Comparison of ENCODE assay signal across 1 cellular context in genomic region chr7:84629640-84630318, GRCh38.
A peak's percentile ranks its signal among the peaks of the same experiment; 100 is the strongest.
TF ChIP-seq lines count a peak whose summit lies in the region.

No MANE protein-coding gene starts in this region.

TF ChIP-seq in HEK293, 187 proteins besides CTCF, POLR2A, EP300 and RAD21 (continued from another document):
- TF ChIP-seq, protein P1, sequence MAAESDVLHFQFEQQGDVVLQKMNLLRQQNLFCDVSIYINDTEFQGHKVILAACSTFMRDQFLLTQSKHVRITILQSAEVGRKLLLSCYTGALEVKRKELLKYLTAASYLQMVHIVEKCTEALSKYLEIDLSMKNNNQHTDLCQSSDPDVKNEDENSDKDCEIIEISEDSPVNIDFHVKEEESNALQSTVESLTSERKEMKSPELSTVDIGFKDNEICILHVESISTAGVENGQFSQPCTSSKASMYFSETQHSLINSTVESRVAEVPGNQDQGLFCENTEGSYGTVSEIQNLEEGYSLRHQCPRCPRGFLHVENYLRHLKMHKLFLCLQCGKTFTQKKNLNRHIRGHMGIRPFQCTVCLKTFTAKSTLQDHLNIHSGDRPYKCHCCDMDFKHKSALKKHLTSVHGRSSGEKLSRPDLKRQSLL (tag by site-specific recombination; IDR thresholded peaks at IDR 0.05), result no peak
- TF ChIP-seq ZNF394 (tag by site-specific recombination; IDR thresholded peaks at IDR 0.05; ENCODE audit: borderline replicate concordance) (peak; percentile 78; the same call in 1 of the 2 replicates), ZNF747 (tag by site-specific recombination; IDR thresholded peaks at IDR 0.05) (no peak)
